Comparison of ENCODE assay signal across 18 cellular contexts in the genomic region with DNA sequence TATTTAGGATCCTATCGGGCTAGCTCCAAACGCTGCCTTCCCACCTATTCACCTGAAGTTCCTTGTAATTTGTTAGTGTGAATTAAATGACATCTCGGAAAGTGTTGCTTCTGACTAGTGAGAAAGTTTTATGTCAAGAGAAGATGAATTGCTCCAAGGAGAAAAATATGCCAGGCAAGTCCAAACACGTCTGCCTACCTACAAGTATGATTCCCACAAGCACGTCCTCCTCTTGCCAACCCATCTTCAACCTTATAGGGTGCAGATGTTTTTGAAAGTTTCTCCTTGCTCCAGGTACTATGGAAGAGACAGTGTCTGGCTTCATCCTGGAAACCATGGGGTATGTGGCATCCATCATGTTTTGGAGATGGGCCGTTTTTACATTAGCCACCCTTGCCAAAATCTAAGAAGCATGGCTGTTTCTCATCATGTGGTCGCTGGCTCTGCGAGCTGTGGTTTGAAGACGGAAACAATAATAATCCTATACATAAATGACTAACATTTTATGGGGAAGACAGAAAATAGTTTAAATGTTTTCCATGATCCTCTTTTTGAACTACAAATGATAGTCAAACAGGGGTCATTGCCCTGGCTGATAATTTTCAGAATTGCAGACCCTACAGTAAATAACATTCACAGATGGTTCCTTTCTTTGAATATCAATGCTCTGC.
DNase-seq lines count a peak whose midpoint lies in the region; ATAC-seq and TF ChIP-seq lines count a peak whose summit lies in the region.
"Had no signal": no experiment of that assay in that cellular context is flagged by ENCODE, and none has a peak within 500 bp of the region (broad histone marks: within the 10 kb centered on the region; RNA-seq: fewer than 3 reads in every experiment).

No MANE protein-coding gene starts in this region.

- no peaks in the 10 kb centered on the region for H3K9me2 ChIP-seq in PC-3 (replicated peaks; ENCODE audit: low read length)

- H2AFZ ChIP-seq in PC-3 (ENCODE audit: low read length): no peak overlapping the region

- H3K4me2 ChIP-seq in PC-3 (ENCODE audit: low read length): no peak overlapping the region
- H3K4me2 ChIP-seq: KMS-11 had no signal

- POLR2A ChIA-PET in PC-3 (lab: Charles Lee; ENCODE audit: unreplicated experiment) (no interaction called here), WTC11 (lab: Charles Lee) (no interaction called here)

- no peak for ATAC-seq in PC-3
- ATAC-seq in HG02870 (IDR thresholded peaks at IDR 0.05; ENCODE audit: unreplicated experiment): no peak
- no peak for ATAC-seq in WTC11
- ATAC-seq in esophagus mucosa: no peak
- ATAC-seq: naive thymus-derived CD4-positive, alpha-beta T cell had no signal

- no TSS peak for BruUV-seq in PC-3 (replicated peaks; lab: Mats Ljungman, UMichigan)

- no peaks in the 10 kb centered on the region for H3K9me3 ChIP-seq in PC-3 (ENCODE audit: low read length)
- H3K9me3 ChIP-seq: ascending aorta, Caco-2 had no signal

- no peaks in the 10 kb centered on the region for H3K36me3 ChIP-seq in PC-3 (ENCODE audit: low read depth, low read length)
- H3K36me3 ChIP-seq: ascending aorta had no signal

- H3K9ac ChIP-seq in PC-3 (ENCODE audit: low read length): no peak overlapping the region
- H3K9ac ChIP-seq: KMS-11 had no signal

- H3K27me3 ChIP-seq in PC-3 (ENCODE audit: low read length): no peaks in the 10 kb centered on the region
- H3K27me3 ChIP-seq: ascending aorta had no signal

- DNase-seq in HCEC 1CT (peak; percentile 57), PC-3 (peak; percentile 36), epithelial cell of esophagus (ENCODE audit: low read depth) (peak; percentile 78), mesothelial cell of epicardium (ENCODE audit: low spot score in 2 of 2, unreplicated experiment in 2 of 2) (no peak), T-helper 9 cell (no peak), WTC11 (ENCODE audit: low spot score) (no peak)
- DNase-seq: activated CD4-positive, alpha-beta T cell treated with anti-CD3 and anti-CD28 coated beads, Interleukin-2, amount 10 ng/mL, durations not matched to agents 7 days and 5 days; activated naive CD4-positive, alpha-beta T cell; AML-193; Caco-2; naive thymus-derived CD4-positive, alpha-beta T cell; stimulated activated CD4-positive, alpha-beta T cell treated with anti-CD3 and anti-CD28 coated beads, Interleukin-4, amount 100 ng/mL, for 4 hours had no signal

- H3K36me3 Mint-ChIP-seq in mesothelial cell of epicardium (peaks cover 2% of the 10 kb centered on the region), WTC11 (no peaks in the 10 kb centered on the region)

- H3K4me3 ChIP-seq in PC-3 (ENCODE audit: low read length) (no peak overlapping the region), epithelial cell of esophagus (ENCODE audit: low read length) (no peak overlapping the region)
- H3K4me3 ChIP-seq: ascending aorta, skin epidermis had no signal

- H3K4me3 Mint-ChIP-seq in mesothelial cell of epicardium (no peak overlapping the region), WTC11 (no peak overlapping the region)
- H3K4me3 Mint-ChIP-seq: activated CD4-positive, alpha-beta T cell treated with anti-CD3 and anti-CD28 coated beads, Interleukin-2, amount 10 ng/mL, durations not matched to agents 7 days and 5 days; dendritic cell treated with granulocyte-macrophage colony-stimulating factor and Interleukin-4, amounts not matched to agents 40 ng/mL and 50 ng/mL, for 4 days; naive thymus-derived CD4-positive, alpha-beta T cell had no signal

- peaks cover 31% of the 10 kb centered on the region for H3K4me1 ChIP-seq in PC-3 (ENCODE audit: insufficient read depth, low read length)
- H3K4me1 ChIP-seq: ascending aorta had no signal

- CTCF ChIA-PET in PC-3 (lab: Charles Lee): interaction anchor here (1.0 kb wide), 1 partner anchor 113 kb away, joined by 3 read pairs; no protein-coding TSS in a partner anchor
- CTCF ChIA-PET in WTC11 (lab: Charles Lee): interaction anchor here (1.6 to 2.4 kb wide), 2 partner anchors 113 to 848 kb away, joined by 4 to 13 read pairs; no protein-coding TSS in a partner anchor

- H3F3A ChIP-seq in PC-3 (ENCODE audit: low read length, unreplicated experiment): no peaks in the 10 kb centered on the region

- H3K4me1 Mint-ChIP-seq in mesothelial cell of epicardium: peaks cover 42% of the 10 kb centered on the region
- H3K4me1 Mint-ChIP-seq in WTC11: peaks cover 22% of the 10 kb centered on the region
- H3K4me1 Mint-ChIP-seq: activated CD4-positive, alpha-beta T cell treated with anti-CD3 and anti-CD28 coated beads, Interleukin-2, amount 10 ng/mL, durations not matched to agents 7 days and 5 days had no signal

- H3K9me3 Mint-ChIP-seq in mesothelial cell of epicardium (peaks cover 7% of the 10 kb centered on the region), WTC11 (no peaks in the 10 kb centered on the region)
- H3K9me3 Mint-ChIP-seq: activated CD4-positive, alpha-beta T cell treated with anti-CD3 and anti-CD28 coated beads, Interleukin-2, amount 10 ng/mL, durations not matched to agents 7 days and 5 days; dendritic cell treated with granulocyte-macrophage colony-stimulating factor and Interleukin-4, amounts not matched to agents 40 ng/mL and 50 ng/mL, for 4 days; naive thymus-derived CD4-positive, alpha-beta T cell had no signal

- H3K27ac Mint-ChIP-seq in mesothelial cell of epicardium (peak overlapping the region; percentile 81), WTC11 (no peak overlapping the region)
- H3K27ac Mint-ChIP-seq: activated CD4-positive, alpha-beta T cell treated with anti-CD3 and anti-CD28 coated beads, Interleukin-2, amount 10 ng/mL, durations not matched to agents 7 days and 5 days; dendritic cell treated with granulocyte-macrophage colony-stimulating factor and Interleukin-4, amounts not matched to agents 40 ng/mL and 50 ng/mL, for 4 days; naive thymus-derived CD4-positive, alpha-beta T cell had no signal

- H3K79me2 ChIP-seq in PC-3 (ENCODE audit: low read length): no peaks in the 10 kb centered on the region

- intact Hi-C loops in PC-3 (cut with micrococcal nuclease): loop anchor here (5.0 kb wide), 1 partner anchor 299 kb away; no protein-coding TSS in a partner anchor

- TF ChIP-seq CTCF in PC-3 (conservative IDR thresholded peaks at IDR 0.05; ENCODE audit: low read depth, low read length): no peak
- TF ChIP-seq CTCF in epithelial cell of esophagus (IDR thresholded peaks at IDR 0.05; ENCODE audit: insufficient read depth, low read depth, low read length, missing control alignments): no peak
- no peak for TF ChIP-seq CTCF in mesothelial cell of epicardium (IDR thresholded peaks at IDR 0.05; ENCODE audit: unreplicated experiment)
- no peak for TF ChIP-seq CTCF in WTC11 (IDR thresholded peaks at IDR 0.05)

- H3K27ac ChIP-seq in PC-3 (ENCODE audit: low read length): no peak overlapping the region
- H3K27ac ChIP-seq: ascending aorta, KMS-11 had no signal

- peaks cover 4% of the 10 kb centered on the region; the same call in 1 of the 2 replicates for H4K20me1 ChIP-seq in PC-3 (ENCODE audit: low read length)

- H3K27me3 Mint-ChIP-seq in mesothelial cell of epicardium (ENCODE audit: low read depth) (no peaks in the 10 kb centered on the region), WTC11 (ENCODE audit: low read depth) (no peaks in the 10 kb centered on the region)
- H3K27me3 Mint-ChIP-seq: activated CD4-positive, alpha-beta T cell treated with anti-CD3 and anti-CD28 coated beads, Interleukin-2, amount 10 ng/mL, durations not matched to agents 7 days and 5 days; dendritic cell treated with granulocyte-macrophage colony-stimulating factor and Interleukin-4, amounts not matched to agents 40 ng/mL and 50 ng/mL, for 4 days; naive thymus-derived CD4-positive, alpha-beta T cell had no signal

TF ChIP-seq in WTC11, 78 proteins besides CTCF, POLR2A, EP300 and RAD21 (continues in another document):
- TF ChIP-seq EMX1 (CRISPR knock-in tag; IDR thresholded peaks at IDR 0.05): no peak
- no peak for TF ChIP-seq CDX4 (CRISPR knock-in tag; IDR thresholded peaks at IDR 0.05; ENCODE audit: borderline replicate concordance)
- TF ChIP-seq, protein P1, sequence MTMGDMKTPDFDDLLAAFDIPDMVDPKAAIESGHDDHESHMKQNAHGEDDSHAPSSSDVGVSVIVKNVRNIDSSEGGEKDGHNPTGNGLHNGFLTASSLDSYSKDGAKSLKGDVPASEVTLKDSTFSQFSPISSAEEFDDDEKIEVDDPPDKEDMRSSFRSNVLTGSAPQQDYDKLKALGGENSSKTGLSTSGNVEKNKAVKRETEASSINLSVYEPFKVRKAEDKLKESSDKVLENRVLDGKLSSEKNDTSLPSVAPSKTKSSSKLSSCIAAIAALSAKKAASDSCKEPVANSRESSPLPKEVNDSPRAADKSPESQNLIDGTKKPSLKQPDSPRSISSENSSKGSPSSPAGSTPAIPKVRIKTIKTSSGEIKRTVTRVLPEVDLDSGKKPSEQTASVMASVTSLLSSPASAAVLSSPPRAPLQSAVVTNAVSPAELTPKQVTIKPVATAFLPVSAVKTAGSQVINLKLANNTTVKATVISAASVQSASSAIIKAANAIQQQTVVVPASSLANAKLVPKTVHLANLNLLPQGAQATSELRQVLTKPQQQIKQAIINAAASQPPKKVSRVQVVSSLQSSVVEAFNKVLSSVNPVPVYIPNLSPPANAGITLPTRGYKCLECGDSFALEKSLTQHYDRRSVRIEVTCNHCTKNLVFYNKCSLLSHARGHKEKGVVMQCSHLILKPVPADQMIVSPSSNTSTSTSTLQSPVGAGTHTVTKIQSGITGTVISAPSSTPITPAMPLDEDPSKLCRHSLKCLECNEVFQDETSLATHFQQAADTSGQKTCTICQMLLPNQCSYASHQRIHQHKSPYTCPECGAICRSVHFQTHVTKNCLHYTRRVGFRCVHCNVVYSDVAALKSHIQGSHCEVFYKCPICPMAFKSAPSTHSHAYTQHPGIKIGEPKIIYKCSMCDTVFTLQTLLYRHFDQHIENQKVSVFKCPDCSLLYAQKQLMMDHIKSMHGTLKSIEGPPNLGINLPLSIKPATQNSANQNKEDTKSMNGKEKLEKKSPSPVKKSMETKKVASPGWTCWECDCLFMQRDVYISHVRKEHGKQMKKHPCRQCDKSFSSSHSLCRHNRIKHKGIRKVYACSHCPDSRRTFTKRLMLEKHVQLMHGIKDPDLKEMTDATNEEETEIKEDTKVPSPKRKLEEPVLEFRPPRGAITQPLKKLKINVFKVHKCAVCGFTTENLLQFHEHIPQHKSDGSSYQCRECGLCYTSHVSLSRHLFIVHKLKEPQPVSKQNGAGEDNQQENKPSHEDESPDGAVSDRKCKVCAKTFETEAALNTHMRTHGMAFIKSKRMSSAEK (CRISPR knock-in tag; IDR thresholded peaks at IDR 0.05; ENCODE audit: borderline replicate concordance): no peak

Comparison
In these comparisons a context has a peak if more than half of its experiments do, and no peak if none do; other contexts are left out.
1. DNase-seq: peak in HCEC 1CT (single experiment), PC-3 (single experiment) and epithelial cell of esophagus (single experiment); none in mesothelial cell of epicardium (0 of 2), T-helper 9 cell (single experiment) and WTC11 (single experiment).